Comparison of ENCODE assay signal across 8 cellular contexts in genomic region chr17:63919311-63919723, GRCh38. TPM values are rescaled to one million over a fixed set of nuclear protein-coding genes. Genes with fewer than 3 reads are reported as not detected.
DNase-seq lines count a peak whose midpoint lies in the region; ATAC-seq and TF ChIP-seq lines count a peak whose summit lies in the region.

No MANE protein-coding gene starts in this region.

- no peak for TF ChIP-seq POLR2A in sigmoid colon (IDR thresholded peaks at IDR 0.05)

- no peaks in the 10 kb centered on the region for H3K9me3 Mint-ChIP-seq in activated naive CD4-positive, alpha-beta T cell treated with anti-CD3 and anti-CD28 coated beads, Interleukin-2, amount 10 ng/mL, durations not matched to agents 7 days and 5 days

- no peaks in the 10 kb centered on the region for H3K4me1 ChIP-seq in cardiac muscle cell (ENCODE audit: low read depth)
- no peaks in the 10 kb centered on the region for H3K4me1 ChIP-seq in sigmoid colon

- no peak overlapping the region for H3K27ac Mint-ChIP-seq in activated naive CD4-positive, alpha-beta T cell treated with anti-CD3 and anti-CD28 coated beads, Interleukin-2, amount 10 ng/mL, durations not matched to agents 7 days and 5 days

- no peak overlapping the region for H3K4me3 Mint-ChIP-seq in activated naive CD4-positive, alpha-beta T cell treated with anti-CD3 and anti-CD28 coated beads, Interleukin-2, amount 10 ng/mL, durations not matched to agents 7 days and 5 days

- no peak overlapping the region for H3K4me3 ChIP-seq in AG09309 (ENCODE audit: control insufficient read depth, low read depth, low read length)
- no peak overlapping the region for H3K4me3 ChIP-seq in cardiac muscle cell
- no peak overlapping the region for H3K4me3 ChIP-seq in sigmoid colon

- peak; percentile 7 for DNase-seq in AG09309 (ENCODE audit: low read depth)
- DNase-seq in HT1080 (ENCODE audit: low read depth) = peak; percentile 51
- DNase-seq in activated naive CD4-positive, alpha-beta T cell treated with anti-CD3 and anti-CD28 coated beads, Interleukin-2, amount 10 ng/mL, durations not matched to agents 7 days and 5 days = peak; percentile 83
- DNase-seq in cardiac muscle cell (ENCODE audit: low read depth in 1 of 2, low spot score in 1 of 2) = peak; percentile 61 to 73
- DNase-seq in sigmoid colon = peak; percentile 75

- WGBS in sigmoid colon, 2 donors = 44 to 46% methylated on average over 8 of the region's 8 CpGs

- peaks cover under 1% of the 10 kb centered on the region for H3K27me3 ChIP-seq in cardiac muscle cell
- peaks cover 0 to 6% (median 0%) of the 10 kb centered on the region in 3 donors for H3K27me3 ChIP-seq in sigmoid colon

- no peak for TF ChIP-seq EP300 in sigmoid colon (IDR thresholded peaks at IDR 0.05)

- H3K36me3 Mint-ChIP-seq in activated naive CD4-positive, alpha-beta T cell treated with anti-CD3 and anti-CD28 coated beads, Interleukin-2, amount 10 ng/mL, durations not matched to agents 7 days and 5 days = no peaks in the 10 kb centered on the region

- no peak overlapping the region for H3K27ac ChIP-seq in cardiac muscle cell
- H3K27ac ChIP-seq in sigmoid colon = no peak overlapping the region

- TF ChIP-seq CTCF in AG09309 (IDR thresholded peaks at IDR 0.05; ENCODE audit: control insufficient read depth, insufficient read depth, low read depth, low read length, missing control alignments) = peak; percentile 97
- TF ChIP-seq CTCF in cardiac muscle cell (IDR thresholded peaks at IDR 0.05; ENCODE audit: low read depth, low read length) = peak; percentile 92
- peak; percentile 74 to 94 (median 90) for TF ChIP-seq CTCF in sigmoid colon (IDR thresholded peaks at IDR 0.05)

- peak; percentile 65 for ATAC-seq in GM18511 (IDR thresholded peaks at IDR 0.05; ENCODE audit: unreplicated experiment)
- ATAC-seq in SK-N-SH treated with all-trans-retinoic acid at 6 μM for 48 hours = peak; percentile 96
- no peak for ATAC-seq in HG03095 (IDR thresholded peaks at IDR 0.05; ENCODE audit: unreplicated experiment)

- H3K27me3 Mint-ChIP-seq in activated naive CD4-positive, alpha-beta T cell treated with anti-CD3 and anti-CD28 coated beads, Interleukin-2, amount 10 ng/mL, durations not matched to agents 7 days and 5 days = peaks cover 61% of the 10 kb centered on the region

- no peaks in the 10 kb centered on the region for H3K36me3 ChIP-seq in cardiac muscle cell
- H3K36me3 ChIP-seq in sigmoid colon = no peaks in the 10 kb centered on the region

- no peaks in the 10 kb centered on the region for H3K9me3 ChIP-seq in cardiac muscle cell (ENCODE audit: low read depth)
- no peaks in the 10 kb centered on the region for H3K9me3 ChIP-seq in sigmoid colon

- CTCF ChIA-PET in activated naive CD4-positive, alpha-beta T cell treated with anti-CD3 and anti-CD28 coated beads, Interleukin-2, amount 10 ng/mL, durations not matched to agents 7 days and 5 days (lab: Charles Lee) = interaction anchor here (0.6 to 4.0 kb wide), 39 partner anchors 7 to 362 kb away, joined by 3 to 83 read pairs (median 6); partner anchors contain the start of genes CD79B, ICAM2 and PRR29

- intact Hi-C loops in sigmoid colon (cut with DNase I) = loop anchor here (2.0 kb wide), 1 partner anchor 107 kb away; no protein-coding TSS in a partner anchor

- peaks cover 9% of the 10 kb centered on the region for H3K4me1 Mint-ChIP-seq in activated naive CD4-positive, alpha-beta T cell treated with anti-CD3 and anti-CD28 coated beads, Interleukin-2, amount 10 ng/mL, durations not matched to agents 7 days and 5 days

TF ChIP-seq in SK-N-SH treated with all-trans-retinoic acid at 6 μM for 48 hours, 23 proteins besides CTCF, POLR2A, EP300 and RAD21:
- TF ChIP-seq ZNF70 (CRISPR knock-in tag; IDR thresholded peaks at IDR 0.05) = no peak
- no peak for TF ChIP-seq PPARA (CRISPR knock-in tag; IDR thresholded peaks at IDR 0.05; ENCODE audit: borderline replicate concordance)
- TF ChIP-seq PATZ1 (CRISPR knock-in tag; IDR thresholded peaks at IDR 0.05; ENCODE audit: borderline replicate concordance) = no peak
- TF ChIP-seq ZFP30 (CRISPR knock-in tag; IDR thresholded peaks at IDR 0.05) = no peak
- TF ChIP-seq CREB5 (CRISPR knock-in tag; IDR thresholded peaks at IDR 0.05; ENCODE audit: low read depth) = no peak
- TF ChIP-seq GLIS3 (CRISPR knock-in tag; IDR thresholded peaks at IDR 0.05) = no peak
- TF ChIP-seq ZFP3 (CRISPR knock-in tag; IDR thresholded peaks at IDR 0.05) = no peak
- no peak for TF ChIP-seq RARB (CRISPR knock-in tag; IDR thresholded peaks at IDR 0.05)
- TF ChIP-seq OSR1 (CRISPR knock-in tag; IDR thresholded peaks at IDR 0.05) = no peak
- no peak for TF ChIP-seq POU6F1 (CRISPR knock-in tag; IDR thresholded peaks at IDR 0.05; ENCODE audit: borderline replicate concordance, low read depth)
- TF ChIP-seq TOX (CRISPR knock-in tag; IDR thresholded peaks at IDR 0.05; ENCODE audit: borderline replicate concordance) = no peak

RNA-seq across cellular contexts. Expression of gene GH1, which starts 0.7 kb away (rescaled TPM):
- not detected in 2 replicates for total RNA-seq in HT1080 (2014; rRNA removed; shearing (Covaris generic))
- polyA plus RNA-seq in HT1080 (2015; cell fraction: cytosol; rRNA removed) = not detected in 2 replicates
- polyA plus RNA-seq in HT1080 (2015; cell fraction: nucleus; rRNA removed) = not detected in 2 replicates
- total RNA-seq in cardiac muscle cell = not detected in 2 replicates
- not detected in 2 replicates for polyA plus RNA-seq in cardiac muscle cell
- total RNA-seq in sigmoid colon = not detected
- polyA plus RNA-seq in sigmoid colon = under 1 TPM in 1 of 3 donors, not detected in 2; 0.25 TPM

RNA-seq across cellular contexts. Expression of gene CSHL1, which starts 8.3 kb away (rescaled TPM):
- not detected in 2 replicates for total RNA-seq in HT1080 (2014; rRNA removed; shearing (Covaris generic))
- polyA plus RNA-seq in HT1080 (2015; cell fraction: cytosol; rRNA removed) = not detected in 2 replicates
- polyA plus RNA-seq in HT1080 (2015; cell fraction: nucleus; rRNA removed) = not detected in 2 replicates
- total RNA-seq in cardiac muscle cell (not detected in 2 replicates), sigmoid colon (not detected)
- polyA plus RNA-seq in cardiac muscle cell (not detected in 2 replicates), sigmoid colon (not detected)

RNA-seq across cellular contexts. Expression of gene CD79B, which starts 12.8 kb away (rescaled TPM):
- 0.10 and 0.33 TPM in 2 replicates for total RNA-seq in HT1080 (2014; rRNA removed; shearing (Covaris generic))
- polyA plus RNA-seq in HT1080 (2015; cell fraction: cytosol; rRNA removed) = 0.27 TPM in 1 of 2 replicates, not detected in the other
- polyA plus RNA-seq in HT1080 (2015; cell fraction: nucleus; rRNA removed) = not detected in 2 replicates
- not detected in 2 replicates for total RNA-seq in cardiac muscle cell
- polyA plus RNA-seq in cardiac muscle cell = 0.23 TPM in 1 of 2 replicates, not detected in the other
- 1 to 10 TPM in 2 of 4 donors, under 1 TPM in 2; 0.66 to 1.8 (median 0.96) TPM for total RNA-seq in sigmoid colon
- polyA plus RNA-seq in sigmoid colon = 100 to 1,000 TPM in 1 of 3 donors, 1 to 10 TPM in 1, not detected in 1; 2.4 to 112 TPM

RNA-seq across cellular contexts. Expression of gene CSH1, which starts 22.9 kb away (rescaled TPM):
- not detected in 2 replicates for total RNA-seq in HT1080 (2014; rRNA removed; shearing (Covaris generic))
- not detected in 2 replicates for polyA plus RNA-seq in HT1080 (2015; cell fraction: cytosol; rRNA removed)
- not detected in 2 replicates for polyA plus RNA-seq in HT1080 (2015; cell fraction: nucleus; rRNA removed)
- not detected in 2 replicates for total RNA-seq in cardiac muscle cell
- not detected in 2 replicates for polyA plus RNA-seq in cardiac muscle cell
- not detected for total RNA-seq in sigmoid colon
- not detected for polyA plus RNA-seq in sigmoid colon

RNA-seq across cellular contexts. Expression of gene GH2, which starts 37.6 kb away (rescaled TPM):
- total RNA-seq in HT1080 (2014; rRNA removed; shearing (Covaris generic)) = not detected in 2 replicates
- not detected in 2 replicates for polyA plus RNA-seq in HT1080 (2015; cell fraction: cytosol; rRNA removed)
- not detected in 2 replicates for polyA plus RNA-seq in HT1080 (2015; cell fraction: nucleus; rRNA removed)
- total RNA-seq in cardiac muscle cell (not detected in 2 replicates), sigmoid colon (not detected)
- polyA plus RNA-seq in cardiac muscle cell (0.35 TPM in 1 of 2 replicates, not detected in the other), sigmoid colon (not detected)

Comparison
In these comparisons a context has a peak if more than half of its experiments do, and no peak if none do; other contexts are left out.
1. DNase-seq: peak in every context shown above with its lines; median percentile 83 in activated naive CD4-positive, alpha-beta T cell treated with anti-CD3 and anti-CD28 coated beads, Interleukin-2, amount 10 ng/mL, durations not matched to agents 7 days and 5 days; 75 in sigmoid colon; 67 in cardiac muscle cell; 51 in HT1080; 7 in AG09309.